Comparison of ENCODE assay signal across 21 cellular contexts in the genomic region with DNA sequence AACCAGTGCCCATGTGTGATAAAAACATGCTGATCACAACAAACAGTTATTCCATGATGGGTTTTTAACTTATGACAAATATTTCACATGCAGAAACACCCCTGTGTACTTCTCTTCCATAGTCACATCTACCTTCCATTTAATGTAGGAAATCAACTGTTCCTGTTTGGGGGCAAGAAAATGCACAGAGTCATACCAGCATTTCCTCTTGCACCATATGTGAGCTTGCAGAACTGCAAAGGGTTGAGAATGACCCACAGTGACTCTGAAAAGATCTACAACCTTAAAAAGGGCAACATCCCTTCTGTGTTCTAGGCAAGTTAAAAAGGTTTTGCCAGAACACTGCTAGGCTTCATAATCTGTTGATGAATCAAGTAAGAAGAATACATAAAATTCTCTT. TPM values are rescaled to one million over a fixed set of nuclear protein-coding genes. Genes with fewer than 3 reads are reported as not detected.
"Had no signal": no experiment of that assay in that cellular context is flagged by ENCODE, and none has a peak within 500 bp of the region (broad histone marks: within the 10 kb centered on the region; RNA-seq: fewer than 3 reads in every experiment).

No MANE protein-coding gene starts in this region.

- H3K9me3 ChIP-seq: gastroesophageal sphincter, psoas muscle, testis had no signal

- ATAC-seq: gastroesophageal sphincter; left ventricle myocardium superior; psoas muscle; stimulated activated naive CD8-positive, alpha-beta T cell treated with anti-CD3 and anti-CD28 coated beads, Interleukin-15, amount 100 ng/mL, for 72 hours had no signal

- FAIRE-seq: keratinocyte, TTC549 had no signal

- H3K4me3 Mint-ChIP-seq: activated B cell treated with CpG ODN at 0.5 μM for 24 hours; activated CD4-positive, alpha-beta T cell treated with anti-CD3 and anti-CD28 coated beads, Interleukin-2, amount 10 ng/mL, durations not matched to agents 24 days and 14 days; activated naive CD4-positive, alpha-beta T cell treated with anti-CD3 and anti-CD28 coated beads, Interleukin-2, amount 50 U/mL, for 24 hours; nephron; stimulated activated naive CD8-positive, alpha-beta T cell treated with anti-CD3 and anti-CD28 coated beads, Interleukin-15, amount 100 ng/mL, for 72 hours had no signal

- H3K36me3 ChIP-seq: gastroesophageal sphincter had no signal

- H3K27ac ChIP-seq: coronary artery, epithelial cell of prostate, gastroesophageal sphincter, psoas muscle, testis had no signal

- H3K36me3 Mint-ChIP-seq: activated naive CD4-positive, alpha-beta T cell treated with anti-CD3 and anti-CD28 coated beads, Interleukin-2, amount 50 U/mL, for 24 hours had no signal

- H3K9me3 Mint-ChIP-seq: activated B cell treated with CpG ODN at 0.5 μM for 24 hours; activated naive CD4-positive, alpha-beta T cell treated with anti-CD3 and anti-CD28 coated beads, Interleukin-2, amount 50 U/mL, for 24 hours; nephron; stimulated activated naive CD8-positive, alpha-beta T cell treated with anti-CD3 and anti-CD28 coated beads, Interleukin-15, amount 100 ng/mL, for 72 hours had no signal

- H3K27me3 ChIP-seq: gastroesophageal sphincter, testis had no signal

- H3K27me3 Mint-ChIP-seq: activated B cell treated with CpG ODN at 0.5 μM for 24 hours; activated naive CD4-positive, alpha-beta T cell treated with anti-CD3 and anti-CD28 coated beads, Interleukin-2, amount 50 U/mL, for 24 hours; stimulated activated naive CD8-positive, alpha-beta T cell treated with anti-CD3 and anti-CD28 coated beads, Interleukin-15, amount 100 ng/mL, for 72 hours had no signal

- H3K4me1 ChIP-seq: gastroesophageal sphincter, psoas muscle had no signal

- H3K4me3 ChIP-seq: coronary artery, gastroesophageal sphincter, psoas muscle, testis had no signal

- DNase-seq: activated B cell treated with CpG ODN at 0.5 μM for 24 hours; activated CD4-positive, alpha-beta T cell treated with anti-CD3 and anti-CD28 coated beads, Interleukin-2, amount 10 ng/mL, durations not matched to agents 24 days and 14 days; activated effector memory CD4-positive, alpha-beta T cell treated with Interleukin-2 at 50 U/mL for 16 hours; caudate nucleus; effector CD8-positive, alpha-beta T cell; left ventricle myocardium superior; mesenchymal stem cell; psoas muscle; stimulated activated CD4-positive, alpha-beta T cell treated with anti-CD3 and anti-CD28 coated beads, Interleukin-4, amount 100 ng/mL, for 1 hour; stimulated activated naive CD8-positive, alpha-beta T cell treated with anti-CD3 and anti-CD28 coated beads, Interleukin-15, amount 100 ng/mL, for 72 hours; testis had no signal

- H3K4me1 Mint-ChIP-seq: activated naive CD4-positive, alpha-beta T cell treated with anti-CD3 and anti-CD28 coated beads, Interleukin-2, amount 50 U/mL, for 24 hours; nephron had no signal

RNA-seq across cellular contexts. Expression of a gene that starts 9.9 kb away (rescaled TPM):
- total RNA-seq: activated B cell treated with CpG ODN at 0.5 μM for 24 hours; activated CD4-positive, alpha-beta T cell treated with anti-CD3 and anti-CD28 coated beads, Interleukin-2, amount 10 ng/mL, durations not matched to agents 24 days and 14 days; activated CD8-positive, alpha-beta memory T cell treated with anti-CD3 and anti-CD28 coated beads for 36 hours; omental fat pad; testis; urinary bladder had no signal
- polyA plus RNA-seq: psoas muscle, urinary bladder had no signal
